22 cellular contexts compared by ENCODE assay signal in genomic region chrX:138794285-138794684, GRCh38.
DNase-seq lines count a peak whose midpoint lies in the region; ATAC-seq, FAIRE-seq and TF ChIP-seq lines count a peak whose summit lies in the region.
"Had no signal": no experiment of that assay in that cellular context is flagged by ENCODE, and none has a peak within 500 bp of the region (broad histone marks: within the 10 kb centered on the region; RNA-seq: fewer than 3 reads in every experiment).

No MANE protein-coding gene starts in this region.

- FAIRE-seq in A549 (lab: Jason Lieb, UNC) (peak; percentile 67), GM12891 (lab: Jason Lieb, UNC) (no peak)
- FAIRE-seq: A204.1, D721Med had no signal

- no peak overlapping the region for H3K18ac ChIP-seq in IMR-90 (ENCODE audit: low read depth, low read length)

- H3K27me3 ChIP-seq in IMR-90 (ENCODE audit: control insufficient read depth, insufficient read depth, low read length) = no peaks in the 10 kb centered on the region

- H4K5ac ChIP-seq in IMR-90 (ENCODE audit: low read depth, low read length) = no peak overlapping the region

- no peak for TF ChIP-seq RAD21 in A549 (conservative IDR thresholded peaks at IDR 0.05 in 1 of 2, IDR thresholded peaks at IDR 0.05 in 1 of 2)
- no peak for TF ChIP-seq RAD21 in IMR-90 (IDR thresholded peaks at IDR 0.05; ENCODE audit: low read length)

- no peak overlapping the region for H2AK5ac ChIP-seq in IMR-90 (ENCODE audit: low read depth, low read length)

- intact Hi-C loops in IMR-90 (cut with micrococcal nuclease) = no loop called here

- no peak overlapping the region for H2BK15ac ChIP-seq in IMR-90 (ENCODE audit: low read depth, low read length)

- H4K8ac ChIP-seq in IMR-90 (ENCODE audit: low read depth in 2 of 2, low read length in 2 of 2) = no peak overlapping the region

- H3K27ac ChIP-seq in A549 = no peak overlapping the region
- H3K27ac ChIP-seq in IMR-90 (ENCODE audit: insufficient read depth, low read length) = no peak overlapping the region
- H3K27ac ChIP-seq: BLaER1, HL-60 had no signal

- H3K36me3 ChIP-seq in IMR-90 (ENCODE audit: control insufficient read depth, insufficient read depth, low read length) = no peaks in the 10 kb centered on the region
- H3K36me3 ChIP-seq: BLaER1 had no signal

- in situ Hi-C loops in IMR-90 (cut with MboI; ENCODE audit: low sequenced_read_pairs) = no loop called here

- TF ChIP-seq CTCF in A549 (IDR thresholded peaks at IDR 0.05) (no peak), IMR-90 (conservative IDR thresholded peaks at IDR 0.05; ENCODE audit: low read depth, low read length) (no peak)

- TF ChIP-seq EP300 in A549 (IDR thresholded peaks at IDR 0.05) = no peak

- H3K56ac ChIP-seq in IMR-90 (ENCODE audit: extremely low read depth, insufficient read depth, low read length) = no peak overlapping the region

- no peak overlapping the region for H2BK5ac ChIP-seq in IMR-90 (ENCODE audit: low read depth, low read length, poor library complexity, severe bottlenecking)

- no peaks in the 10 kb centered on the region for H3K9me1 ChIP-seq in IMR-90 (ENCODE audit: insufficient read depth, low read length)

- H3K9ac ChIP-seq in IMR-90 (ENCODE audit: low read depth, low read length) = no peak overlapping the region
- H3K9ac ChIP-seq: BLaER1, SK-N-SH had no signal

- H3K4ac ChIP-seq in IMR-90 (ENCODE audit: low read depth, low read length) = no peak overlapping the region

- no peaks in the 10 kb centered on the region for H3K79me1 ChIP-seq in IMR-90 (ENCODE audit: low read depth in 1 of 2, low read length in 2 of 2)

- H2AK9ac ChIP-seq in IMR-90 (replicated peaks; ENCODE audit: low read depth, low read length, poor library complexity) = no peak overlapping the region

- H3K9me3 ChIP-seq in A549 (no peaks in the 10 kb centered on the region), IMR-90 (ENCODE audit: control insufficient read depth, insufficient read depth, low read length) (no peaks in the 10 kb centered on the region)
- H3K9me3 ChIP-seq: SK-N-SH had no signal

- dilution Hi-C loops in IMR-90 (cut with HindIII; ENCODE audit: low sequenced_read_pairs, unreplicated experiment) = no loop called here

- BruUV-seq in IMR-90 (replicated peaks; lab: Mats Ljungman, UMichigan) = no TSS peak

- TF ChIP-seq POLR2A in A549 (IDR thresholded peaks at IDR 0.05; ENCODE audit: low read length) (no peak), IMR-90 (IDR thresholded peaks at IDR 0.05; ENCODE audit: low read depth, low read length) (no peak), GM12891 (IDR thresholded peaks at IDR 0.05; ENCODE audit: low read depth, low read length) (no peak)

- H3K23ac ChIP-seq in IMR-90 (ENCODE audit: low read depth, low read length) = no peak overlapping the region

- no peak overlapping the region for H2BK20ac ChIP-seq in IMR-90 (ENCODE audit: low read depth, low read length)

- no peak overlapping the region for H3K4me2 ChIP-seq in A549
- no peak overlapping the region for H3K4me2 ChIP-seq in IMR-90 (ENCODE audit: low read depth, low read length)
- H3K4me2 ChIP-seq: BLaER1, SK-N-SH had no signal

- CTCF ChIA-PET in A549 (lab: Yijun Ruan, JAX) = no interaction called here
- CTCF ChIA-PET in IMR-90 (lab: Yijun Ruan, JAX) = no interaction called here

- no peak overlapping the region for H3K14ac ChIP-seq in IMR-90 (replicated peaks; ENCODE audit: low read depth, low read length)

- WGBS in A549 (ENCODE audit: missing lambda C conversion rate) = 84% methylated on average over 3 of the region's 3 CpGs
- no CpG with 5 or more reads among the region's 3 CpGs for WGBS in IMR-90 (ENCODE audit: extremely low coverage in 2 of 2, insufficient read length in 1 of 2), 2 experiments

- no peak overlapping the region for H2BK120ac ChIP-seq in IMR-90 (ENCODE audit: low read depth, low read length)

- DNase-seq in A549 (ENCODE audit: low read depth in 1 of 2, low spot score in 1 of 2) (no peak), IMR-90 (no peak), OCI-M1 (lab: John Stamatoyannopoulos, UW) (peak; percentile 1), NK-92 (lab: John Stamatoyannopoulos, UW; ENCODE audit: unreplicated experiment) (no peak), GM12891 (ENCODE audit: insufficient read length, low spot score) (no peak)
- DNase-seq in activated T-cell treated with anti-CD3 and anti-CD28 coated beads, Interleukin-2, amount 50 U/mL, for 48 hours = no peak
- DNase-seq: CD8-positive, alpha-beta memory T cell; DMS79 treated with DMSO at 0.1 percent for 48 hours; H7; Kasumi-1; NCI-H1436; NCI-H1930; NCI-H226; NCI-H524 treated with DMSO at 0.1 percent for 48 hours; Right ventricle myocardium superior; SK-N-SH had no signal

- POLR2A ChIA-PET in A549 (lab: Yijun Ruan, JAX) = no interaction called here
- POLR2A ChIA-PET in IMR-90 (lab: Charles Lee; ENCODE audit: unreplicated experiment) = no interaction called here

- no peaks in the 10 kb centered on the region for H3K4me1 ChIP-seq in A549
- no peaks in the 10 kb centered on the region for H3K4me1 ChIP-seq in IMR-90 (ENCODE audit: control insufficient read depth, insufficient read depth, low read length)
- H3K4me1 ChIP-seq: BLaER1 had no signal

- no peak for ATAC-seq in A549
- no peak for ATAC-seq in IMR-90 (ENCODE audit: low read depth)
- peak; percentile 58 for ATAC-seq in esophagus mucosa
- ATAC-seq in HG03457 (IDR thresholded peaks at IDR 0.05; ENCODE audit: unreplicated experiment) = no peak

- H3K4me3 ChIP-seq in A549 (no peak overlapping the region), IMR-90 (ENCODE audit: insufficient read depth, low read depth, low read length) (no peak overlapping the region)
- H3K4me3 ChIP-seq: BLaER1 had no signal

- H2AFZ ChIP-seq in IMR-90 (replicated peaks; ENCODE audit: low read length, poor library complexity) = no peak overlapping the region

- no peaks in the 10 kb centered on the region for H4K20me1 ChIP-seq in IMR-90 (ENCODE audit: insufficient read depth, low read length)
- H4K20me1 ChIP-seq: BLaER1 had no signal

- H4K91ac ChIP-seq in IMR-90 (ENCODE audit: insufficient read depth, low read depth, low read length) = no peak overlapping the region

TF ChIP-seq in A549, 52 proteins besides CTCF, POLR2A, EP300 and RAD21:
- TF ChIP-seq MAFK (IDR thresholded peaks at IDR 0.05; ENCODE audit: partially characterized antibody) (peak; percentile 7), ESRRA (IDR thresholded peaks at IDR 0.05; ENCODE audit: borderline replicate concordance, low read length) (no peak)
TF ChIP-seq in A549: peak in this region for 1.

TF ChIP-seq in IMR-90, 13 proteins besides CTCF, POLR2A, EP300 and RAD21 (continues in another document):
- no peak for TF ChIP-seq MAFK (IDR thresholded peaks at IDR 0.05; ENCODE audit: low read depth, low read length)
- TF ChIP-seq RFX5 (IDR thresholded peaks at IDR 0.05; ENCODE audit: low read depth, low read length) = no peak
- TF ChIP-seq, protein P1, sequence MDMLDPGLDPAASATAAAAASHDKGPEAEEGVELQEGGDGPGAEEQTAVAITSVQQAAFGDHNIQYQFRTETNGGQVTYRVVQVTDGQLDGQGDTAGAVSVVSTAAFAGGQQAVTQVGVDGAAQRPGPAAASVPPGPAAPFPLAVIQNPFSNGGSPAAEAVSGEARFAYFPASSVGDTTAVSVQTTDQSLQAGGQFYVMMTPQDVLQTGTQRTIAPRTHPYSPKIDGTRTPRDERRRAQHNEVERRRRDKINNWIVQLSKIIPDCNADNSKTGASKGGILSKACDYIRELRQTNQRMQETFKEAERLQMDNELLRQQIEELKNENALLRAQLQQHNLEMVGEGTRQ (IDR thresholded peaks at IDR 0.05; ENCODE audit: low read depth, low read length) = no peak
- TF ChIP-seq CEBPB (IDR thresholded peaks at IDR 0.05; ENCODE audit: low read depth, low read length) = peak; percentile 67
- TF ChIP-seq, protein P2, sequence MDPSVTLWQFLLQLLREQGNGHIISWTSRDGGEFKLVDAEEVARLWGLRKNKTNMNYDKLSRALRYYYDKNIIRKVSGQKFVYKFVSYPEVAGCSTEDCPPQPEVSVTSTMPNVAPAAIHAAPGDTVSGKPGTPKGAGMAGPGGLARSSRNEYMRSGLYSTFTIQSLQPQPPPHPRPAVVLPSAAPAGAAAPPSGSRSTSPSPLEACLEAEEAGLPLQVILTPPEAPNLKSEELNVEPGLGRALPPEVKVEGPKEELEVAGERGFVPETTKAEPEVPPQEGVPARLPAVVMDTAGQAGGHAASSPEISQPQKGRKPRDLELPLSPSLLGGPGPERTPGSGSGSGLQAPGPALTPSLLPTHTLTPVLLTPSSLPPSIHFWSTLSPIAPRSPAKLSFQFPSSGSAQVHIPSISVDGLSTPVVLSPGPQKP (IDR thresholded peaks at IDR 0.05; ENCODE audit: borderline replicate concordance, low read depth, low read length) = no peak
- TF ChIP-seq CHD1 (IDR thresholded peaks at IDR 0.05; ENCODE audit: low read depth, low read length) = no peak
- no peak for TF ChIP-seq FOS (IDR thresholded peaks at IDR 0.05; ENCODE audit: low read depth, low read length)

TF ChIP-seq in GM12891, 5 proteins besides CTCF, POLR2A, EP300 and RAD21:
- TF ChIP-seq POLR2AphosphoS5 (IDR thresholded peaks at IDR 0.05; ENCODE audit: low read depth, low read length) = no peak
- TF ChIP-seq TAF1 (IDR thresholded peaks at IDR 0.05; ENCODE audit: low read depth, low read length) = no peak
- no peak for TF ChIP-seq POU2F2 (IDR thresholded peaks at IDR 0.05; ENCODE audit: low read depth, low read length)
- no peak for TF ChIP-seq PAX5 (IDR thresholded peaks at IDR 0.05; ENCODE audit: insufficient read depth, low read length, severe bottlenecking)
- no peak for TF ChIP-seq SPI1 (IDR thresholded peaks at IDR 0.05; ENCODE audit: low read depth, low read length)
